Comparison of ENCODE assay signal across 21 cellular contexts in the genomic region with DNA sequence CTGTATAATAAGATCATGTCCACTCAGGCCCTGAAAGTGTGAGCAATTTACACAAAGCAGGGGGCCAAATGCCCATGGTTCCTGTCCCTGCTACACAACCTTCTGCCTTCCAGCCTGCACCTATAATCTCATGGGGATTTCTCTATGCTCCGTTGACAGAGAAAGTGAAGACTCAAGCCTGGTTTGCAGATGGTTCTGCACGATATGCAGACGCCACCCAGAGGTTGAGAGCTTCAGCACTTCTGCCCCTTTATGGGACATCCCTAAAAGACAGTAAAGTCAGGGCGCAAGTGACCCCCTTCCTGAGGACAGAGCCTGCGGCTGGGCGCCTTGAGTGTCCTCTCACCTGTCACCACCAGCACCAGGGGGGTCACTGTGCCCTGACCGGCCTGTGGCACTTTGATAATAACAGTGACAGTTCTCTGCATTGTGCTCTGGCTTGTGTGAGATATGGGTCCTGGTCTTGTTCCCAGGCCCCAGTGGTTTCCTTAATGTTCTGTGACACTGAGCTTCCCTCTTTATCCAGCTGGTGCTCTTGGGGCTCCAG. TPM values are rescaled to one million over a fixed set of nuclear protein-coding genes. Genes with fewer than 3 reads are reported as not detected.
DNase-seq lines count a peak whose midpoint lies in the region; ATAC-seq, FAIRE-seq and TF ChIP-seq lines count a peak whose summit lies in the region.
"Had no signal": no experiment of that assay in that cellular context is flagged by ENCODE, and none has a peak within 500 bp of the region (broad histone marks: within the 10 kb centered on the region; RNA-seq: fewer than 3 reads in every experiment).

No MANE protein-coding gene starts in this region.

- no peaks in the 10 kb centered on the region for H3K9me2 ChIP-seq in PC-9 (ENCODE audit: insufficient read depth)

- BruUV-seq in PC-9 (replicated peaks; lab: Mats Ljungman, UMichigan), result no TSS peak

- TF ChIP-seq POLR2A in A549 (IDR thresholded peaks at IDR 0.05; ENCODE audit: low read length) (no peak), NB4 (IDR thresholded peaks at IDR 0.05; ENCODE audit: extremely low read depth, insufficient read length) (no peak), transverse colon (IDR thresholded peaks at IDR 0.05) (no peak)

- peaks cover 12% of the 10 kb centered on the region for H3K27me3 Mint-ChIP-seq in dendritic cell treated with granulocyte-macrophage colony-stimulating factor and Interleukin-4, amounts not matched to agents 40 ng/mL and 50 ng/mL, for 4 days

- H3K4me1 ChIP-seq in A549, result no peaks in the 10 kb centered on the region
- H3K4me1 ChIP-seq in transverse colon, result no peaks in the 10 kb centered on the region
- H3K4me1 ChIP-seq in PC-9 (replicated peaks; ENCODE audit: insufficient read depth), result no peaks in the 10 kb centered on the region
- no peaks in the 10 kb centered on the region for H3K4me1 ChIP-seq in colonic mucosa
- H3K4me1 ChIP-seq: ascending aorta, right atrium auricular region had no signal

- POLR2A ChIA-PET in A549 (lab: Yijun Ruan, JAX) (no interaction called here), PC-9 (lab: Charles Lee; ENCODE audit: unreplicated experiment) (no interaction called here)

- intact Hi-C loops in dendritic cell treated with granulocyte-macrophage colony-stimulating factor and Interleukin-4, amounts not matched to agents 40 ng/mL and 50 ng/mL, for 4 days (cut with micrococcal nuclease), result no loop called here
- intact Hi-C loops in transverse colon (cut with DNase I; ENCODE audit: low total_unique reads), result no loop called here
- intact Hi-C loops in PC-9 (cut with micrococcal nuclease; ENCODE audit: unreplicated experiment), result no loop called here
- intact Hi-C loops in colonic mucosa (cut with DNase I), result loop anchor here (10.0 kb wide), 1 partner anchor 277 kb away; the partner anchor contains the start of gene LILRA2

- no peak overlapping the region for H3K4me3 ChIP-seq in A549
- no peak overlapping the region for H3K4me3 ChIP-seq in NB4 (ENCODE audit: low read depth, low read length)
- H3K4me3 ChIP-seq in transverse colon, result no peak overlapping the region
- no peak overlapping the region for H3K4me3 ChIP-seq in PC-9
- H3K4me3 ChIP-seq in colonic mucosa, result no peak overlapping the region
- H3K4me3 ChIP-seq: ascending aorta, right atrium auricular region had no signal

- no peaks in the 10 kb centered on the region for H3K9me3 Mint-ChIP-seq in dendritic cell treated with granulocyte-macrophage colony-stimulating factor and Interleukin-4, amounts not matched to agents 40 ng/mL and 50 ng/mL, for 4 days
- H3K9me3 Mint-ChIP-seq: activated CD4-positive, alpha-beta memory T cell treated with anti-CD3 and anti-CD28 coated beads for 36 hours had no signal

- H3K4me2 ChIP-seq in A549 (no peak overlapping the region), PC-9 (no peak overlapping the region)

- H3K27me3 ChIP-seq in transverse colon (no peaks in the 10 kb centered on the region), PC-9 (ENCODE audit: insufficient read depth, low read depth) (peaks cover 93% of the 10 kb centered on the region), colonic mucosa (no peaks in the 10 kb centered on the region)
- H3K27me3 ChIP-seq: ascending aorta, right atrium auricular region had no signal

- no peak overlapping the region for H2AFZ ChIP-seq in PC-9

- FAIRE-seq in A549 (lab: Jason Lieb, UNC), result no peak
- FAIRE-seq: endometrium had no signal

- peaks cover 52% of the 10 kb centered on the region for H3K4me1 Mint-ChIP-seq in dendritic cell treated with granulocyte-macrophage colony-stimulating factor and Interleukin-4, amounts not matched to agents 40 ng/mL and 50 ng/mL, for 4 days (ENCODE audit: low read depth)

- H3K36me3 ChIP-seq in transverse colon, result no peaks in the 10 kb centered on the region
- H3K36me3 ChIP-seq in PC-9 (ENCODE audit: low read depth), result no peaks in the 10 kb centered on the region
- H3K36me3 ChIP-seq in colonic mucosa, result no peaks in the 10 kb centered on the region
- H3K36me3 ChIP-seq: ascending aorta, right atrium auricular region had no signal

- in situ Hi-C loops in transverse colon (cut with MboI; ENCODE audit: low pct_ligation_motif_present in 1 of 4, low pct_unique_long_range_greater_than_20kb in 1 of 4, low sequenced_read_pairs in 3 of 4), result no loop called here

- no peak overlapping the region for H3K9ac ChIP-seq in colonic mucosa (ENCODE audit: low read depth in 2 of 2, low read length in 2 of 2)

- DNase-seq in A549 (ENCODE audit: low read depth in 1 of 2, low spot score in 1 of 2), result peak in 1 of 2 experiments; percentile 29
- peak; percentile 27 for DNase-seq in GDM1 (lab: John Stamatoyannopoulos, UW)
- DNase-seq in NB4 (ENCODE audit: low read depth), result peak; percentile 49
- DNase-seq in transverse colon, result no peak
- DNase-seq in PC-9, result no peak
- no peak for DNase-seq in colonic mucosa
- DNase-seq: activated CD4-positive, alpha-beta memory T cell treated with anti-CD3 and anti-CD28 coated beads for 36 hours; activated effector memory CD4-positive, alpha-beta T cell treated with Interleukin-2 at 50 U/mL for 16 hours; IMR-90; kidney glomerular epithelial cell; NCI-H1930; NCI-H82; T-helper 1 cell had no signal

- no peaks in the 10 kb centered on the region for H3F3A ChIP-seq in PC-9 (ENCODE audit: insufficient read depth, low read depth)

- no peaks in the 10 kb centered on the region; the same call in 1 of the 2 replicates for H4K20me1 ChIP-seq in PC-9 (ENCODE audit: insufficient read depth)

- peak; percentile 22 to 49; a peak in 3 of 5 replicates for TF ChIP-seq RAD21 in A549 (conservative IDR thresholded peaks at IDR 0.05 in 1 of 2, IDR thresholded peaks at IDR 0.05 in 1 of 2)

- no peaks in the 10 kb centered on the region for H3K79me2 ChIP-seq in PC-9 (ENCODE audit: low read depth)

- ATAC-seq in A549 (peak; percentile 74 to 83; a peak in 4 of 6 replicates), esophagus mucosa (no peak)

- TF ChIP-seq CTCF in A549 (IDR thresholded peaks at IDR 0.05) (no peak; the same call in 2 of the 3 replicates), NB4 (IDR thresholded peaks at IDR 0.05; ENCODE audit: low read depth, low read length) (peak; percentile 49), transverse colon (IDR thresholded peaks at IDR 0.05) (no peak), PC-9 (conservative IDR thresholded peaks at IDR 0.05) (no peak; the same call in 1 of the 2 replicates), colonic mucosa (IDR thresholded peaks at IDR 0.05) (no peak)

- H3K36me3 Mint-ChIP-seq in dendritic cell treated with granulocyte-macrophage colony-stimulating factor and Interleukin-4, amounts not matched to agents 40 ng/mL and 50 ng/mL, for 4 days (ENCODE audit: low read depth), result no peaks in the 10 kb centered on the region
- H3K36me3 Mint-ChIP-seq: activated CD4-positive, alpha-beta memory T cell treated with anti-CD3 and anti-CD28 coated beads for 36 hours had no signal

- H3K27ac Mint-ChIP-seq in dendritic cell treated with granulocyte-macrophage colony-stimulating factor and Interleukin-4, amounts not matched to agents 40 ng/mL and 50 ng/mL, for 4 days, result peak overlapping the region; percentile 22
- H3K27ac Mint-ChIP-seq: activated CD4-positive, alpha-beta memory T cell treated with anti-CD3 and anti-CD28 coated beads for 36 hours; stimulated activated naive CD8-positive, alpha-beta T cell treated with anti-CD3 and anti-CD28 coated beads, Interleukin-15, Interleukin-2, amounts not matched to agents 100 ng/mL and 50 ng/mL, for 24 hours had no signal

- 7% methylated on average over 7 of the region's 7 CpGs for WGBS in A549 (ENCODE audit: missing lambda C conversion rate)
- WGBS in transverse colon (ENCODE audit: low coverage in 1 of 2), 2 donors, result 39% methylated on average over 7 of the region's 7 CpGs; no CpG with 5 or more reads in 1 of the 2 donors

- peaks cover 10% of the 10 kb centered on the region; the same call in 2 of the 3 replicates for H3K9me3 ChIP-seq in A549
- H3K9me3 ChIP-seq in transverse colon, result no peaks in the 10 kb centered on the region
- no peaks in the 10 kb centered on the region for H3K9me3 ChIP-seq in PC-9 (ENCODE audit: insufficient read depth, low read depth)
- H3K9me3 ChIP-seq in colonic mucosa, result no peaks in the 10 kb centered on the region
- H3K9me3 ChIP-seq: ascending aorta, right atrium auricular region had no signal

- CTCF ChIA-PET in A549 (lab: Yijun Ruan, JAX), result interaction anchor here (0.6 to 2.7 kb wide), 10 partner anchors 10 to 129 kb away, joined by 3 to 13 read pairs (median 3); no protein-coding TSS in a partner anchor
- CTCF ChIA-PET in PC-9 (lab: Charles Lee), result no interaction called here

- TF ChIP-seq EP300 in A549 (IDR thresholded peaks at IDR 0.05), result no peak
- TF ChIP-seq EP300 in transverse colon (IDR thresholded peaks at IDR 0.05; ENCODE audit: low read depth), result no peak

- H3K27ac ChIP-seq in A549 (no peak overlapping the region), transverse colon (no peak overlapping the region), PC-9 (no peak overlapping the region), colonic mucosa (no peak overlapping the region)
- H3K27ac ChIP-seq: ascending aorta, C4-2B, right atrium auricular region had no signal

- H3K4me3 Mint-ChIP-seq in dendritic cell treated with granulocyte-macrophage colony-stimulating factor and Interleukin-4, amounts not matched to agents 40 ng/mL and 50 ng/mL, for 4 days, result no peak overlapping the region
- H3K4me3 Mint-ChIP-seq: activated CD4-positive, alpha-beta memory T cell treated with anti-CD3 and anti-CD28 coated beads for 36 hours; stimulated activated naive CD8-positive, alpha-beta T cell treated with anti-CD3 and anti-CD28 coated beads, Interleukin-15, Interleukin-2, amounts not matched to agents 100 ng/mL and 50 ng/mL, for 24 hours had no signal

RNA-seq across cellular contexts. Expression of gene LILRA5, which starts 15.1 kb away (rescaled TPM):
- polyA plus RNA-seq in A549 (2011; rRNA removed), result not detected in 2 replicates
- polyA plus RNA-seq in A549 (2012; cell fraction: cytosol; rRNA removed), result not detected in 2 replicates
- polyA plus RNA-seq in A549 (2012; cell fraction: nucleus; rRNA removed), result not detected in 2 replicates
- not detected in 3 replicates for polyA plus RNA-seq in A549 (2017; fragmentation: RNase III; extraction: RNeasy Plus Mini Kit Qiagen cat#74134 plus additional on column Dnase treatment)
- not detected in 2 replicates for polyA minus RNA-seq in A549 (2011; rRNA and poly(A)+ RNA removed)
- total RNA-seq in transverse colon, result 1 to 10 TPM in 2 of 4 donors, not detected in 2; 1.6 TPM
- total RNA-seq in PC-9 (2021), result not detected in 2 replicates
- 1 to 10 TPM in 1 of 2 donors, under 1 TPM in 1; 0.42 to 2.7 TPM for total RNA-seq in colonic mucosa
- total RNA-seq in esophagus mucosa, result 0.64 TPM
- total RNA-seq: activated CD4-positive, alpha-beta memory T cell treated with anti-CD3 and anti-CD28 coated beads for 36 hours; ascending aorta; IMR-90; myocyte had no signal
- polyA plus RNA-seq: IMR-90 had no signal

RNA-seq across cellular contexts. Expression of gene LILRB2, which starts 16.9 kb away (rescaled TPM):
- polyA plus RNA-seq in A549 (2011; rRNA removed) (not detected in 2 replicates), A549 (2017; fragmentation: RNase III; extraction: RNeasy Plus Mini Kit Qiagen cat#74134 plus additional on column Dnase treatment) (not detected in 3 replicates)
- not detected in 2 replicates for polyA plus RNA-seq in A549 (2012; cell fraction: cytosol; rRNA removed)
- not detected in 2 replicates for polyA plus RNA-seq in A549 (2012; cell fraction: nucleus; rRNA removed)
- not detected in 2 replicates for polyA minus RNA-seq in A549 (2011; rRNA and poly(A)+ RNA removed)
- total RNA-seq in transverse colon (1 to 10 TPM; 1.6 to 3.4 (median 2.1) TPM), PC-9 (2021) (not detected in 2 replicates), colonic mucosa (1 to 10 TPM; 1.3 to 5.3 TPM), esophagus mucosa (0.84 TPM)
- total RNA-seq: activated CD4-positive, alpha-beta memory T cell treated with anti-CD3 and anti-CD28 coated beads for 36 hours; IMR-90; myocyte had no signal
- polyA plus RNA-seq: IMR-90 had no signal

RNA-seq across cellular contexts. Expression of gene LILRB5, which starts 40.8 kb away (rescaled TPM):
- not detected in 2 replicates for polyA plus RNA-seq in A549 (2011; rRNA removed)
- not detected in 2 replicates for polyA plus RNA-seq in A549 (2012; cell fraction: cytosol; rRNA removed)
- polyA plus RNA-seq in A549 (2012; cell fraction: nucleus; rRNA removed), result 0.02 and 0.06 TPM in 2 replicates
- not detected in 3 replicates for polyA plus RNA-seq in A549 (2017; fragmentation: RNase III; extraction: RNeasy Plus Mini Kit Qiagen cat#74134 plus additional on column Dnase treatment)
- not detected in 2 replicates for polyA minus RNA-seq in A549 (2011; rRNA and poly(A)+ RNA removed)
- total RNA-seq in transverse colon, result 10 to 100 TPM in 1 of 4 donors, 1 to 10 TPM in 3; 8.3 to 10.7 (median 9.1) TPM
- not detected in 2 replicates for total RNA-seq in PC-9 (2021)
- total RNA-seq in colonic mucosa, result 1 to 10 TPM; 2.2 to 8.6 TPM
- total RNA-seq in esophagus mucosa, result 0.32 TPM
- total RNA-seq: activated CD4-positive, alpha-beta memory T cell treated with anti-CD3 and anti-CD28 coated beads for 36 hours; IMR-90; myocyte had no signal
- polyA plus RNA-seq: IMR-90 had no signal

RNA-seq across cellular contexts. Expression of gene LILRA4, which starts 41.1 kb away (rescaled TPM):
- polyA plus RNA-seq in A549 (2011; rRNA removed) (not detected in 2 replicates), A549 (2017; fragmentation: RNase III; extraction: RNeasy Plus Mini Kit Qiagen cat#74134 plus additional on column Dnase treatment) (not detected in 3 replicates)
- not detected in 2 replicates for polyA plus RNA-seq in A549 (2012; cell fraction: cytosol; rRNA removed)
- not detected in 2 replicates for polyA plus RNA-seq in A549 (2012; cell fraction: nucleus; rRNA removed)
- polyA minus RNA-seq in A549 (2011; rRNA and poly(A)+ RNA removed), result not detected in 2 replicates
- total RNA-seq in transverse colon (under 1 TPM in 2 of 4 donors, not detected in 2; 0.14 to 0.79 TPM), PC-9 (2021) (not detected in 2 replicates), colonic mucosa (not detected), esophagus mucosa (not detected)
- total RNA-seq: activated CD4-positive, alpha-beta memory T cell treated with anti-CD3 and anti-CD28 coated beads for 36 hours; ascending aorta; IMR-90; myocyte; right atrium auricular region had no signal
- polyA plus RNA-seq: IMR-90 had no signal

RNA-seq across cellular contexts. Expression of gene LILRA6, which starts 55.2 kb away (rescaled TPM):
- not detected in 2 replicates for polyA plus RNA-seq in A549 (2011; rRNA removed)
- polyA plus RNA-seq in A549 (2012; cell fraction: cytosol; rRNA removed), result not detected in 2 replicates
- not detected in 2 replicates for polyA plus RNA-seq in A549 (2012; cell fraction: nucleus; rRNA removed)
- polyA plus RNA-seq in A549 (2017; fragmentation: RNase III; extraction: RNeasy Plus Mini Kit Qiagen cat#74134 plus additional on column Dnase treatment), result not detected in 3 replicates
- not detected in 2 replicates for polyA minus RNA-seq in A549 (2011; rRNA and poly(A)+ RNA removed)
- 1 to 10 TPM in 2 of 4 donors, under 1 TPM in 1, not detected in 1; 0.79 to 1.4 (median 1.1) TPM for total RNA-seq in transverse colon
- total RNA-seq in PC-9 (2021), result not detected in 2 replicates
- total RNA-seq in colonic mucosa, result 1 to 10 TPM in 1 of 2 donors, under 1 TPM in 1; 0.54 to 2.3 TPM
- total RNA-seq in esophagus mucosa, result not detected
- total RNA-seq: IMR-90, myocyte had no signal
- polyA plus RNA-seq: IMR-90 had no signal

Comparison
In these comparisons a context has a peak if more than half of its experiments do, and no peak if none do; other contexts are left out.
1. DNase-seq: peak in GDM1 (single experiment) and NB4 (single experiment); none in transverse colon (single experiment), PC-9 (0 of 2) and colonic mucosa (single experiment).